Comparison of ENCODE assay signal across 10 cellular contexts in the genomic region with DNA sequence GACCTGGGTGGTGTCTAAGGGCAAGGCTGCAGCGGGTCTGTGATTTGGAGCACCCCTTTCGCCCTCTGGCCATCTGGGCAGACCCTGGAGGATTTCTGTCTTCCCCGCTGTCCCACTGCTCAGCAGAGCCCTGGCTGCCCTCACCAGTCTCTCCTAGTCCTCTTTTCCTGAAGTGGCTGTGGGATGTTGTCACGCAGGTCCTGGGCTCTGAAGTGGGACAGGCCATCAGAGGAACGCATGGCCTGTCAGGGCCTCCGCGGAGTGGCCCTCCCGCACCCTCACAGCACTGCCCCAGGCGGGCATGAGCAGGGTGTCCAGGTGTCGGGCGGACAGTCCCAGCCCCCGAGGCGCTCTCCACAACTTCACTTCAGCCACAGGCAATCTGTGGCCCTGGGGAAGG. TPM values are rescaled to one million over a fixed set of nuclear protein-coding genes. Genes with fewer than 3 reads are reported as not detected.
A peak's percentile ranks its signal among the peaks of the same experiment; 100 is the strongest.
DNase-seq lines count a peak whose midpoint lies in the region; ATAC-seq and TF ChIP-seq lines count a peak whose summit lies in the region.
"Had no signal": no experiment of that assay in that cellular context is flagged by ENCODE, and none has a peak within 500 bp of the region (broad histone marks: within the 10 kb centered on the region; RNA-seq: fewer than 3 reads in every experiment).

No MANE protein-coding gene starts in this region.

- H3K9me3 ChIP-seq in WERI-Rb-1 (ENCODE audit: severe bottlenecking): peaks cover 4% of the 10 kb centered on the region

- TF ChIP-seq CTCF in WERI-Rb-1 (IDR thresholded peaks at IDR 0.05; ENCODE audit: low read depth, low read length): no peak

- H3K36me3 ChIP-seq in WERI-Rb-1: peaks cover 4% of the 10 kb centered on the region; the same call in 1 of the 2 replicates

- no peak overlapping the region for H3K27ac ChIP-seq in WERI-Rb-1

- peak overlapping the region in 5 of 6 donors; percentile 44 to 92 (median 75) for H3K27ac Mint-ChIP-seq in immature natural killer cell
- peak overlapping the region; percentile 94 for H3K27ac Mint-ChIP-seq in stimulated activated naive B cell treated with anti-CD40 and anti-IgM and Interleukin-4, amounts not matched to agents 10 μg/mL and 1 μg/mL and 100 μg/mL, for 72 hours

- peaks cover 2 to 7% (median 2%) of the 10 kb centered on the region in 3 donors for H3K27me3 Mint-ChIP-seq in immature natural killer cell (ENCODE audit: low read depth in 3 of 3)
- no peaks in the 10 kb centered on the region for H3K27me3 Mint-ChIP-seq in stimulated activated naive B cell treated with anti-CD40 and anti-IgM and Interleukin-4, amounts not matched to agents 10 μg/mL and 1 μg/mL and 100 μg/mL, for 72 hours

- H3K4me3 Mint-ChIP-seq in immature natural killer cell: peak overlapping the region; percentile 83 to 90 (median 86)
- H3K4me3 Mint-ChIP-seq in stimulated activated naive B cell treated with anti-CD40 and anti-IgM and Interleukin-4, amounts not matched to agents 10 μg/mL and 1 μg/mL and 100 μg/mL, for 72 hours: peak overlapping the region; percentile 88 to 91

- no peaks in the 10 kb centered on the region for H3K9me3 Mint-ChIP-seq in immature natural killer cell
- no peaks in the 10 kb centered on the region for H3K9me3 Mint-ChIP-seq in stimulated activated naive B cell treated with anti-CD40 and anti-IgM and Interleukin-4, amounts not matched to agents 10 μg/mL and 1 μg/mL and 100 μg/mL, for 72 hours

- H3K27me3 ChIP-seq in WERI-Rb-1 (ENCODE audit: insufficient read depth, low read depth, severe bottlenecking): no peaks in the 10 kb centered on the region

- H3K4me3 ChIP-seq in WERI-Rb-1 (ENCODE audit: low read depth, low read length): peak overlapping the region; percentile 45

- peaks cover 6 to 10% (median 8%) of the 10 kb centered on the region in 3 donors for H3K36me3 Mint-ChIP-seq in immature natural killer cell
- H3K36me3 Mint-ChIP-seq in stimulated activated naive B cell treated with anti-CD40 and anti-IgM and Interleukin-4, amounts not matched to agents 10 μg/mL and 1 μg/mL and 100 μg/mL, for 72 hours: peaks cover 19 to 33% of the 10 kb centered on the region in 2 donors

- DNase-seq in activated CD4-positive, CD25-positive, alpha-beta regulatory T cell treated with anti-CD3 and anti-CD28 coated beads, Interleukin-2, amount 50 U/mL, for 72 hours: peak; percentile 27
- DNase-seq in WERI-Rb-1 (no peak), immature natural killer cell (no peak), dedifferentiated amniotic fluid mesenchymal stem cell (ENCODE audit: extremely low spot score) (no peak), activated gamma-delta T cell treated with Interleukin-2 at 50 U/mL for 16 hours (no peak)
- DNase-seq in stimulated activated naive B cell treated with anti-CD40 and anti-IgM and Interleukin-4, amounts not matched to agents 10 μg/mL and 1 μg/mL and 100 μg/mL, for 72 hours: no peak
- no peak for DNase-seq in stimulated activated CD4-positive, alpha-beta T cell treated with anti-CD3 and anti-CD28 coated beads, Interleukin-15, amount 100 ng/mL, for 24 hours
- DNase-seq: OCI-M1; stimulated activated CD4-positive, alpha-beta T cell treated with anti-CD3 and anti-CD28 coated beads, Interleukin-4, amount 100 ng/mL, for 4 hours had no signal

- peaks cover 47 to 57% of the 10 kb centered on the region in 2 donors for H3K4me1 Mint-ChIP-seq in immature natural killer cell
- peaks cover 43 to 81% of the 10 kb centered on the region in 2 donors for H3K4me1 Mint-ChIP-seq in stimulated activated naive B cell treated with anti-CD40 and anti-IgM and Interleukin-4, amounts not matched to agents 10 μg/mL and 1 μg/mL and 100 μg/mL, for 72 hours

- ATAC-seq in activated CD4-positive, CD25-positive, alpha-beta regulatory T cell treated with anti-CD3 and anti-CD28 coated beads, Interleukin-2, amount 50 U/mL, for 24 hours: no peak
- no peak for ATAC-seq in stimulated activated naive B cell treated with anti-CD40 and anti-IgM and Interleukin-4, amounts not matched to agents 10 μg/mL and 1 μg/mL and 100 μg/mL, for 72 hours (replicated peaks)

RNA-seq across cellular contexts. Expression of gene TMEM185B, which starts 1.1 kb away (rescaled TPM):
- polyA plus RNA-seq in immature natural killer cell: 10 to 100 TPM; 12.6 to 30.4 (median 20.5) TPM

RNA-seq across cellular contexts. Expression of gene RALB, which starts 28.4 kb away (rescaled TPM):
- 10 to 100 TPM; 47.7 to 55.1 (median 54.2) TPM for polyA plus RNA-seq in immature natural killer cell
